In genomic region chr2:54103454-54104314, GRCh38 we compare ENCODE assay signal across 9 cellular contexts. TPM values are rescaled to one million over a fixed set of nuclear protein-coding genes. Genes with fewer than 3 reads are reported as not detected.
DNase-seq lines count a peak whose midpoint lies in the region; ATAC-seq and TF ChIP-seq lines count a peak whose summit lies in the region.
"Had no signal": no experiment of that assay in that cellular context is flagged by ENCODE, and none has a peak within 500 bp of the region (broad histone marks: within the 10 kb centered on the region; RNA-seq: fewer than 3 reads in every experiment).

No MANE protein-coding gene starts in this region.

- peaks cover 26% of the 10 kb centered on the region for H3K4me1 ChIP-seq in PC-3 (ENCODE audit: insufficient read depth, low read length)

- H3K36me3 ChIP-seq in PC-3 (ENCODE audit: low read depth, low read length) = no peaks in the 10 kb centered on the region
- H3K36me3 ChIP-seq: ascending aorta had no signal

- intact Hi-C loops in PC-3 (cut with micrococcal nuclease) (no loop called here), left colon (cut with DNase I, micrococcal nuclease) (loop anchor here in 1 of 2 donors (10.0 kb wide), 1 partner anchor 601 kb away; no protein-coding TSS in a partner anchor)

- no peaks in the 10 kb centered on the region for H3K9me2 ChIP-seq in PC-3 (replicated peaks; ENCODE audit: low read length)

- no peaks in the 10 kb centered on the region for H3K27me3 ChIP-seq in PC-3 (ENCODE audit: low read length)
- H3K27me3 ChIP-seq: ascending aorta had no signal

- peaks cover 11% of the 10 kb centered on the region for H3K4me1 Mint-ChIP-seq in activated CD8-positive, alpha-beta memory T cell treated with anti-CD3 and anti-CD28 coated beads, Interleukin-2, amount 10 ng/mL, durations not matched to agents 7 days and 5 days

- peaks cover 5% of the 10 kb centered on the region for H3K27me3 Mint-ChIP-seq in activated CD8-positive, alpha-beta memory T cell treated with anti-CD3 and anti-CD28 coated beads, Interleukin-2, amount 10 ng/mL, durations not matched to agents 7 days and 5 days

- H3K79me2 ChIP-seq in PC-3 (ENCODE audit: low read length) = no peaks in the 10 kb centered on the region

- POLR2A ChIA-PET in PC-3 (lab: Charles Lee; ENCODE audit: unreplicated experiment) = interaction anchor here (0.5 to 0.6 kb wide), 4 partner anchors 11 to 619 kb away, joined by 3 to 6 read pairs (median 4); partner anchors contain the start of gene CHAC2

- peak; percentile 72 for DNase-seq in activated CD8-positive, alpha-beta memory T cell treated with anti-CD3 and anti-CD28 coated beads, Interleukin-2, amount 10 ng/mL, durations not matched to agents 7 days and 5 days
- no peak for DNase-seq in activated CD8-positive, alpha-beta memory T cell treated with anti-CD3 and anti-CD28 coated beads, Interleukin-2, amount 50 U/mL, for 4 hours
- peak; percentile 93 for DNase-seq in PC-3
- peak; percentile 54 for DNase-seq in astrocyte of the hippocampus (ENCODE audit: low read depth, low spot score)
- DNase-seq in left colon = peak; percentile 45 to 49
- DNase-seq in D341Med (ENCODE audit: low spot score) = no peak
- no peak for DNase-seq in ecto neural progenitor cell (ENCODE audit: low spot score)

- no peaks in the 10 kb centered on the region for H4K20me1 ChIP-seq in PC-3 (ENCODE audit: low read length)

- no peak overlapping the region for H3K4me3 Mint-ChIP-seq in activated CD8-positive, alpha-beta memory T cell treated with anti-CD3 and anti-CD28 coated beads, Interleukin-2, amount 10 ng/mL, durations not matched to agents 7 days and 5 days

- no peak overlapping the region for H3K9ac ChIP-seq in PC-3 (ENCODE audit: low read length)

- peak; percentile 90 for ATAC-seq in activated CD8-positive, alpha-beta memory T cell treated with anti-CD3 and anti-CD28 coated beads, Interleukin-2, amount 10 ng/mL, durations not matched to agents 7 days and 5 days
- peak; percentile 66 for ATAC-seq in HG02759 (IDR thresholded peaks at IDR 0.05; ENCODE audit: unreplicated experiment)
- peak; percentile 98 for ATAC-seq in PC-3
- peak; percentile 90 for ATAC-seq in left colon

- no peaks in the 10 kb centered on the region for H3K9me3 ChIP-seq in PC-3 (ENCODE audit: low read length)
- H3K9me3 ChIP-seq: ascending aorta had no signal

- H3F3A ChIP-seq in PC-3 (ENCODE audit: low read length, unreplicated experiment) = no peaks in the 10 kb centered on the region

- H3K4me2 ChIP-seq in PC-3 (ENCODE audit: low read length) = peak overlapping the region; percentile 53

- CTCF ChIA-PET in activated CD8-positive, alpha-beta memory T cell treated with anti-CD3 and anti-CD28 coated beads, Interleukin-2, amount 10 ng/mL, durations not matched to agents 7 days and 5 days (lab: Charles Lee) = interaction anchor here (0.7 to 2.3 kb wide), 5 partner anchors 11 to 601 kb away, joined by 3 to 13 read pairs (median 3); no protein-coding TSS in a partner anchor
- CTCF ChIA-PET in PC-3 (lab: Charles Lee) = interaction anchor here (0.5 to 1.0 kb wide), 7 partner anchors 51 to 1012 kb away, joined by 3 to 11 read pairs (median 4); no protein-coding TSS in a partner anchor

- H3K27ac ChIP-seq in PC-3 (ENCODE audit: low read length) = peak overlapping the region; percentile 25
- H3K27ac ChIP-seq: ascending aorta had no signal

- no peak overlapping the region for H3K27ac Mint-ChIP-seq in activated CD8-positive, alpha-beta memory T cell treated with anti-CD3 and anti-CD28 coated beads, Interleukin-2, amount 10 ng/mL, durations not matched to agents 7 days and 5 days

- TF ChIP-seq CTCF in PC-3 (conservative IDR thresholded peaks at IDR 0.05; ENCODE audit: low read depth, low read length) = 0 out of 2 replicates have a peak, but pooled peaks have one; percentile 11

- peak overlapping the region; percentile 5; the same call in 1 of the 2 replicates for H2AFZ ChIP-seq in PC-3 (ENCODE audit: low read length)

- no peak overlapping the region for H3K4me3 ChIP-seq in PC-3 (ENCODE audit: low read length)
- H3K4me3 ChIP-seq: ascending aorta had no signal

- no TSS peak for BruUV-seq in PC-3 (replicated peaks; lab: Mats Ljungman, UMichigan)

- no peaks in the 10 kb centered on the region for H3K36me3 Mint-ChIP-seq in activated CD8-positive, alpha-beta memory T cell treated with anti-CD3 and anti-CD28 coated beads, Interleukin-2, amount 10 ng/mL, durations not matched to agents 7 days and 5 days

- H3K9me3 Mint-ChIP-seq in activated CD8-positive, alpha-beta memory T cell treated with anti-CD3 and anti-CD28 coated beads, Interleukin-2, amount 10 ng/mL, durations not matched to agents 7 days and 5 days (ENCODE audit: low read depth) = no peaks in the 10 kb centered on the region

RNA-seq across cellular contexts. Expression of gene ACYP2, which starts 11.7 kb away (rescaled TPM):
- 1 to 10 TPM; 9.9 TPM for total RNA-seq in activated CD8-positive, alpha-beta memory T cell treated with anti-CD3 and anti-CD28 coated beads, Interleukin-2, amount 10 ng/mL, durations not matched to agents 7 days and 5 days
- total RNA-seq in PC-3 (2014; rRNA removed) (2.9 and 8.3 TPM in 2 replicates), left colon (10 to 100 TPM; 10.8 to 12.2 TPM)

Comparison
In these comparisons a context has a peak if more than half of its experiments do, and no peak if none do; other contexts are left out.
1. DNase-seq: peak in activated CD8-positive, alpha-beta memory T cell treated with anti-CD3 and anti-CD28 coated beads, Interleukin-2, amount 10 ng/mL, durations not matched to agents 7 days and 5 days (single experiment), PC-3 (single experiment), astrocyte of the hippocampus (single experiment) and left colon (2 of 2); none in activated CD8-positive, alpha-beta memory T cell treated with anti-CD3 and anti-CD28 coated beads, Interleukin-2, amount 50 U/mL, for 4 hours (single experiment), D341Med (single experiment) and ecto neural progenitor cell (single experiment).
2. Peak in every context shown above with its lines, with median percentiles within 50 percentile points of each other: ATAC-seq.